ENCODE assay signal across 9 cellular contexts in the genomic region with DNA sequence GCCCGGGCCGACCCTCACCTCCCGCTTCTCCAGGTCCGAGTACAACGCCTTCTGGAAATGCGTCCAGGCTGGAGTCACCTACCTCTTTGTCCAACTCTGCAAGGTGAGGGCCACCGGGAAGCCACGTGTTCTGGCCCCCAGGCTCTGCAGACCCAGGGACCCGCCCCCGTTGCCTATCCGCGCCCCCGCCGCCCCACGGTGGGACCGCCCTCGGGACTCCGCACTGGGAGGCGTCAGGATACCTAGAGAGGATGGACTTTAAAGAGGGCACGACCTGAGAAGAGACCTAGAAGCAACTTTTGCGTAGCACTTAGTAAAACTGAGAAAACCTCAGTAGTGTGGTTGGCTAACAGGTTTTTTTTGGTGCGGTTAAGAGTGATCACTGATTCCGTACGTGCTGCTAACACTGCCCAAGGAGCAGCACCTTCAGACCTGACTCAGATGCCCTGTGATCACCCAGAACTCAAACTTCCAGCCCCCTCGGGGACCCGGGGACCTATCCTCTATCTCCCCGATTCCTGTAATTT. TPM values are rescaled to one million over a fixed set of nuclear protein-coding genes. Genes with fewer than 3 reads are reported as not detected.
A peak's percentile ranks its signal among the peaks of the same experiment; 100 is the strongest.
DNase-seq lines count a peak whose midpoint lies in the region; ATAC-seq and TF ChIP-seq lines count a peak whose summit lies in the region.
"Had no signal": no experiment of that assay in that cellular context is flagged by ENCODE, and none has a peak within 500 bp of the region (broad histone marks: within the 10 kb centered on the region; RNA-seq: fewer than 3 reads in every experiment).

No MANE protein-coding gene starts in this region.

- no peak for TF ChIP-seq CTCF in CD4-positive, alpha-beta T cell (IDR thresholded peaks at IDR 0.05)
- no peak for TF ChIP-seq CTCF in colonic mucosa (IDR thresholded peaks at IDR 0.05)

- intact Hi-C loops in CD4-positive, alpha-beta T cell (cut with DNase I, micrococcal nuclease) = loop anchor here (1.0 to 5.0 kb wide), 5 partner anchors 46 to 385 kb away; a partner anchor contains a TSS
- intact Hi-C loops in colonic mucosa (cut with DNase I) = loop anchor here (5.0 kb wide), 1 partner anchor 166 kb away; no protein-coding TSS in a partner anchor

- H3K4me3 ChIP-seq in Jurkat, Clone E6-1 (ENCODE audit: low read length) = peak overlapping the region; percentile 85
- peak overlapping the region; percentile 88 for H3K4me3 ChIP-seq in colonic mucosa

- no peaks in the 10 kb centered on the region for H3K27me3 ChIP-seq in CD4-positive, alpha-beta T cell (ENCODE audit: control insufficient read depth, insufficient read depth, low read length)
- H3K27me3 ChIP-seq in colonic mucosa = no peaks in the 10 kb centered on the region

- ATAC-seq in CD4-positive, alpha-beta T cell (ENCODE audit: poor library complexity) = peak; percentile 53
- ATAC-seq in GM21390 (IDR thresholded peaks at IDR 0.05; ENCODE audit: unreplicated experiment) = peak; percentile 41
- no peak for ATAC-seq in HG03457 (IDR thresholded peaks at IDR 0.05; ENCODE audit: unreplicated experiment)

- CTCF ChIA-PET in CD4-positive, alpha-beta T cell (lab: Charles Lee) = no interaction called here

- DNase-seq in CD4-positive, alpha-beta T cell = peak in 8 of 10 experiments; percentile 5 to 52 (median 24)
- no peak for DNase-seq in Jurkat, Clone E6-1 (ENCODE audit: low read depth, low spot score)
- peak; percentile 53 to 66 for DNase-seq in activated CD4-positive, alpha-beta T cell treated with anti-CD3 and anti-CD28 coated beads for 24 hours (ENCODE audit: low read depth in 2 of 2)
- peak; percentile 48 for DNase-seq in colonic mucosa
- DNase-seq in lung microvascular endothelial cell (ENCODE audit: low read depth in 2 of 2) = peak; percentile 20 to 51
- peak; percentile 82 for DNase-seq in stimulated activated CD8-positive, alpha-beta memory T cell treated with anti-CD3 and anti-CD28 coated beads, Interleukin-4, amount 100 ng/mL, for 48 hours

- H3K36me3 ChIP-seq in colonic mucosa = no peaks in the 10 kb centered on the region

- peak overlapping the region; percentile 64 for H3K27ac ChIP-seq in CD4-positive, alpha-beta T cell (ENCODE audit: low read depth, low read length)
- peak overlapping the region; percentile 41 for H3K27ac ChIP-seq in colonic mucosa

- peak overlapping the region; percentile 62 to 79 for H3K9ac ChIP-seq in colonic mucosa (ENCODE audit: low read depth in 2 of 2, low read length in 2 of 2)

- peak overlapping the region; percentile 93 for H3K27ac Mint-ChIP-seq in CD4-positive, alpha-beta T cell

- no peaks in the 10 kb centered on the region for H3K27me3 Mint-ChIP-seq in CD4-positive, alpha-beta T cell

- POLR2A ChIA-PET in CD4-positive, alpha-beta T cell (lab: Charles Lee) = no interaction called here

- H3K4me3 Mint-ChIP-seq in CD4-positive, alpha-beta T cell = peak overlapping the region; percentile 90

- H3K9me3 ChIP-seq in CD4-positive, alpha-beta T cell (ENCODE audit: control insufficient read depth, low read length) = no peaks in the 10 kb centered on the region
- H3K9me3 ChIP-seq in colonic mucosa = no peaks in the 10 kb centered on the region

- peaks cover 9% of the 10 kb centered on the region for H3K4me1 ChIP-seq in colonic mucosa

- peaks cover 36% of the 10 kb centered on the region for H3K4me1 Mint-ChIP-seq in CD4-positive, alpha-beta T cell (ENCODE audit: low read depth)

- H3K36me3 Mint-ChIP-seq in CD4-positive, alpha-beta T cell (ENCODE audit: low read depth) = peaks cover 16% of the 10 kb centered on the region

- H3K9me3 Mint-ChIP-seq in CD4-positive, alpha-beta T cell = no peaks in the 10 kb centered on the region

RNA-seq across cellular contexts. Expression of a gene that starts 0.5 kb away (rescaled TPM):
- total RNA-seq in CD4-positive, alpha-beta T cell = 10 to 100 TPM; 20.3 to 22.0 TPM
- polyA plus RNA-seq in Jurkat, Clone E6-1 (2012; ENCODE audit: insufficient read depth, insufficient read length) = 199 TPM
- total RNA-seq in colonic mucosa (100 to 1,000 TPM in 1 of 2 donors, 10 to 100 TPM in 1; 49.6 to 114 TPM), lung microvascular endothelial cell (51.4 and 75.2 TPM in 2 replicates)

RNA-seq across cellular contexts. Expression of a gene that starts 12.7 kb away (rescaled TPM):
- total RNA-seq in CD4-positive, alpha-beta T cell = not detected
- polyA plus RNA-seq in Jurkat, Clone E6-1 (2012; ENCODE audit: insufficient read depth, insufficient read length) = not detected
- total RNA-seq in colonic mucosa (not detected), lung microvascular endothelial cell (not detected in 2 replicates)
- total RNA-seq: NCI-H460 had no signal

RNA-seq across cellular contexts. Expression of a gene that starts 17.5 kb away (rescaled TPM):
- not detected for total RNA-seq in CD4-positive, alpha-beta T cell
- not detected for polyA plus RNA-seq in Jurkat, Clone E6-1 (2012; ENCODE audit: insufficient read depth, insufficient read length)
- total RNA-seq in colonic mucosa (not detected), lung microvascular endothelial cell (not detected in 2 replicates)
- total RNA-seq: NCI-H460 had no signal

RNA-seq across cellular contexts. Expression of a gene that starts 17.8 kb away (rescaled TPM):
- not detected for total RNA-seq in CD4-positive, alpha-beta T cell
- polyA plus RNA-seq in Jurkat, Clone E6-1 (2012; ENCODE audit: insufficient read depth, insufficient read length) = not detected
- not detected for total RNA-seq in colonic mucosa
- total RNA-seq in lung microvascular endothelial cell = not detected in 2 replicates
- total RNA-seq: NCI-H460 had no signal

RNA-seq across cellular contexts. Expression of a gene that starts 32.5 kb away (rescaled TPM):
- total RNA-seq in CD4-positive, alpha-beta T cell = not detected
- 2.3 TPM for polyA plus RNA-seq in Jurkat, Clone E6-1 (2012; ENCODE audit: insufficient read depth, insufficient read length)
- 10 to 100 TPM; 12.8 to 14.6 TPM for total RNA-seq in colonic mucosa
- not detected in 2 replicates for total RNA-seq in lung microvascular endothelial cell
